Comparison of ENCODE assay signal across 32 cellular contexts in genomic region chr5:139995929-139996328, GRCh38. TPM values are rescaled to one million over a fixed set of nuclear protein-coding genes. Genes with fewer than 3 reads are reported as not detected.
"Had no signal": no experiment of that assay in that cellular context is flagged by ENCODE, and none has a peak within 500 bp of the region (broad histone marks: within the 10 kb centered on the region; RNA-seq: fewer than 3 reads in every experiment).

No MANE protein-coding gene starts in this region.

- H3K9me3 ChIP-seq: ascending aorta had no signal

- DNase-seq: activated B cell treated with CpG ODN at 0.5 μM for 24 hours; activated CD4-positive, alpha-beta memory T cell treated with anti-CD3 and anti-CD28 coated beads, Interleukin-2, amount 10 ng/mL, durations not matched to agents 7 days and 5 days; activated CD4-positive, alpha-beta T cell treated with anti-CD3 and anti-CD28 coated beads for 36 hours; activated CD4-positive, alpha-beta T cell treated with anti-CD3 and anti-CD28 coated beads for 48 hours; activated CD4-positive, alpha-beta T cell treated with anti-CD3 and anti-CD28 coated beads, Interleukin-2, amount 10 ng/mL, durations not matched to agents 7 days and 5 days; activated CD4-positive, alpha-beta T cell treated with anti-CD3 and anti-CD28 coated beads, Interleukin-2, amount 50 U/mL, for 48 hours; activated CD4-positive, CD25-positive, alpha-beta regulatory T cell treated with anti-CD3 and anti-CD28 coated beads, Interleukin-2, amount 50 U/mL, for 72 hours; activated CD8-positive, alpha-beta memory T cell treated with anti-CD3 and anti-CD28 coated beads for 24 hours; activated CD8-positive, alpha-beta memory T cell treated with anti-CD3 and anti-CD28 coated beads, Interleukin-2, amount 10 ng/mL, durations not matched to agents 7 days and 5 days; activated CD8-positive, alpha-beta memory T cell treated with anti-CD3 and anti-CD28 coated beads, Interleukin-2, amount 50 U/mL, for 48 hours; activated CD8-positive, alpha-beta T cell treated with anti-CD3 and anti-CD28 coated beads, Interleukin-2, amount 10 ng/mL, durations not matched to agents 7 days and 5 days; activated effector memory CD4-positive, alpha-beta T cell treated with Interleukin-2 at 50 U/mL for 16 hours; activated gamma-delta T cell; activated naive CD4-positive, alpha-beta T cell treated with anti-CD3 and anti-CD28 coated beads, Interleukin-2, amount 10 ng/mL, durations not matched to agents 7 days and 5 days; activated naive CD4-positive, alpha-beta T cell treated with Interleukin-2 at 50 U/mL for 16 hours; activated naive CD8-positive, alpha-beta T cell treated with anti-CD3 and anti-CD28 coated beads, Interleukin-2, amount 10 ng/mL, durations not matched to agents 7 days and 5 days; activated naive CD8-positive, alpha-beta T cell treated with anti-CD3 and anti-CD28 coated beads, Interleukin-2, amount 50 U/mL, for 24 hours; activated T-cell treated with anti-CD3 and anti-CD28 coated beads, Interleukin-2, amount 50 U/mL, for 24 hours; activated T-cell treated with anti-CD3 and anti-CD28 coated beads, Interleukin-2, amount 50 U/mL, for 48 hours; amygdala; anterior cingulate cortex; caudate nucleus; cerebellar nuclear complex; T-helper 1 cell; T-helper 2 cell; T-helper 9 cell had no signal

- ATAC-seq: activated CD4-positive, alpha-beta T cell treated with anti-CD3 and anti-CD28 coated beads for 36 hours; activated CD8-positive, alpha-beta memory T cell treated with anti-CD3 and anti-CD28 coated beads, Interleukin-2, amount 10 ng/mL, durations not matched to agents 7 days and 5 days; activated CD8-positive, alpha-beta T cell treated with anti-CD3 and anti-CD28 coated beads, Interleukin-2, amount 10 ng/mL, durations not matched to agents 7 days and 5 days; activated naive CD8-positive, alpha-beta T cell treated with anti-CD3 and anti-CD28 coated beads, Interleukin-2, amount 50 U/mL, for 24 hours had no signal

- FAIRE-seq: bronchial epithelial cell, TTC549 had no signal

- H3K36me3 ChIP-seq: ascending aorta, cardiac muscle cell had no signal

- H3K4me1 ChIP-seq: ascending aorta had no signal

- H3K4me3 ChIP-seq: ascending aorta, cardiac muscle cell had no signal

- H3K27ac ChIP-seq: ascending aorta, cardiac muscle cell, VCaP had no signal

- H3K27me3 ChIP-seq: ascending aorta, cardiac muscle cell had no signal

RNA-seq across cellular contexts. Expression of gene NRG2, which starts 47.2 kb away (rescaled TPM):
- total RNA-seq: activated CD4-positive, alpha-beta memory T cell treated with anti-CD3 and anti-CD28 coated beads, Interleukin-2, amount 10 ng/mL, durations not matched to agents 7 days and 5 days; activated CD4-positive, alpha-beta T cell treated with anti-CD3 and anti-CD28 coated beads, Interleukin-2, amount 10 ng/mL, durations not matched to agents 7 days and 5 days; activated CD8-positive, alpha-beta T cell treated with anti-CD3 and anti-CD28 coated beads, Interleukin-2, amount 10 ng/mL, durations not matched to agents 7 days and 5 days; activated T-helper 2 cell treated with anti-CD3 and anti-CD28 coated beads, Interferon-gamma antibody, Interleukin-2, Interleukin-4, amounts not matched to agents 10 μg/mL and 5 μg/mL and 100 μg/mL, durations not matched to agents 14 hours and 24 hours and 36 hours had no signal
